In the genomic region with DNA sequence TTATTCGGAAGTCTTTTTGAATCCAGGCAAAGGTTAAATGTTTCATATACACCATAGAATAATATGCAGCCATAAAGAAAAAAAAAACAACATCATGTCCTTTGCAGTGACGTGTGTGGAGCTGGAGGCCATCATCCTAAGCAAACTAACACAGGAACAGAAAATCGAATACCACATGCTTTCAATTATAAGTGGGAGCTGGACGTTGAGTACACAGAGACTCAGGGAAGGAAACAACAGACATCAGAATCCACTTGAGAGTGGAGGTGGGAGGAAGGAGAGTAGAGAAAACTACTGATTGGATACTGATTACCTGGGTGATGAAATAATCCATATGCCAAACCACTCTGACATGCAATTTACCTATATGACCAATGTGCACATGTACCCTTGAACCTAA, we compare ENCODE assay signal across 30 cellular contexts.
"Had no signal": no experiment of that assay in that cellular context is flagged by ENCODE, and none has a peak within 500 bp of the region (broad histone marks: within the 10 kb centered on the region; RNA-seq: fewer than 3 reads in every experiment).

No MANE protein-coding gene starts in this region.

- H3K4me3 ChIP-seq: body of pancreas, esophagus squamous epithelium had no signal

- H3K27me3 ChIP-seq: body of pancreas, esophagus squamous epithelium had no signal

- ATAC-seq: activated CD4-positive, CD25-positive, alpha-beta regulatory T cell treated with anti-CD3 and anti-CD28 coated beads, Interleukin-2, amount 50 U/mL, for 24 hours; activated CD8-positive, alpha-beta T cell treated with anti-CD3 and anti-CD28 coated beads for 36 hours; activated T-cell treated with anti-CD3 and anti-CD28 coated beads, Interleukin-2, amount 50 U/mL, for 4 hours; activated T-helper 17 cell treated with anti-CD3 and anti-CD28 coated beads, Interleukin-2, amount 50 U/mL, for 72 hours; body of pancreas; effector memory CD8-positive, alpha-beta T cell; T-helper 17 cell had no signal

- H3K9me3 ChIP-seq: body of pancreas, esophagus squamous epithelium had no signal

- H3K27ac ChIP-seq: body of pancreas, epithelial cell of prostate, esophagus squamous epithelium, WERI-Rb-1 had no signal

- H3K4me3 Mint-ChIP-seq: activated B cell treated with CpG ODN at 0.5 μM for 24 hours; activated CD8-positive, alpha-beta T cell treated with anti-CD3 and anti-CD28 coated beads for 36 hours; activated naive CD8-positive, alpha-beta T cell; activated T-cell treated with anti-CD3 and anti-CD28 coated beads, Interleukin-2, amount 50 U/mL, for 4 hours; activated T-helper 17 cell treated with anti-CD3 and anti-CD28 coated beads, Interleukin-2, amount 50 U/mL, for 72 hours; effector memory CD8-positive, alpha-beta T cell; T-helper 17 cell; T-helper 2 cell treated with Interferon-gamma antibody and Interleukin-4, amounts not matched to agents 5 μg/mL and 100 μg/mL, for 36 hours had no signal

- H3K4me1 Mint-ChIP-seq: activated T-helper 17 cell treated with anti-CD3 and anti-CD28 coated beads, Interleukin-2, amount 50 U/mL, for 72 hours; T-helper 17 cell had no signal

- DNase-seq: activated B cell treated with CpG ODN at 0.5 μM for 24 hours; activated CD4-positive, alpha-beta T cell treated with anti-CD3 and anti-CD28 coated beads for 48 hours; activated CD4-positive, alpha-beta T cell treated with anti-CD3 and anti-CD28 coated beads, Interleukin-2, amount 50 U/mL, for 1 hour; activated CD4-positive, alpha-beta T cell treated with anti-CD3 and anti-CD28 coated beads, Interleukin-2, amount 50 U/mL, for 48 hours; activated CD8-positive, alpha-beta memory T cell treated with anti-CD3 and anti-CD28 coated beads for 24 hours; activated CD8-positive, alpha-beta T cell treated with anti-CD3 and anti-CD28 coated beads for 36 hours; activated effector memory CD4-positive, alpha-beta T cell treated with Interleukin-2 at 50 U/mL for 16 hours; activated gamma-delta T cell treated with Interleukin-2 at 50 U/mL for 16 hours; activated naive CD4-positive, alpha-beta T cell treated with anti-CD3 and anti-CD28 coated beads, Interleukin-2, amount 50 U/mL, for 16 hours; activated naive CD4-positive, alpha-beta T cell treated with Interleukin-2 at 50 U/mL for 16 hours; activated T-cell treated with anti-CD3 and anti-CD28 coated beads, Interleukin-2, amount 50 U/mL, for 4 hours; amniotic stem cell; anterior cingulate cortex; body of pancreas; caudate nucleus; cortex of kidney; dermis blood vessel endothelial cell; effector CD4-positive, alpha-beta T cell; effector memory CD8-positive, alpha-beta T cell; esophagus squamous epithelium; head of caudate nucleus; T-helper 1 cell; T-helper 17 cell; T1000; WERI-Rb-1 had no signal

- H3K27ac Mint-ChIP-seq: activated B cell treated with CpG ODN at 0.5 μM for 24 hours; activated CD8-positive, alpha-beta T cell treated with anti-CD3 and anti-CD28 coated beads for 36 hours; activated naive CD8-positive, alpha-beta T cell; activated T-helper 17 cell treated with anti-CD3 and anti-CD28 coated beads, Interleukin-2, amount 50 U/mL, for 72 hours; effector memory CD8-positive, alpha-beta T cell; T-helper 17 cell; T-helper 2 cell treated with Interferon-gamma antibody and Interleukin-4, amounts not matched to agents 5 μg/mL and 100 μg/mL, for 36 hours had no signal

- H3K36me3 ChIP-seq: esophagus squamous epithelium, WERI-Rb-1 had no signal
